In the genomic region with DNA sequence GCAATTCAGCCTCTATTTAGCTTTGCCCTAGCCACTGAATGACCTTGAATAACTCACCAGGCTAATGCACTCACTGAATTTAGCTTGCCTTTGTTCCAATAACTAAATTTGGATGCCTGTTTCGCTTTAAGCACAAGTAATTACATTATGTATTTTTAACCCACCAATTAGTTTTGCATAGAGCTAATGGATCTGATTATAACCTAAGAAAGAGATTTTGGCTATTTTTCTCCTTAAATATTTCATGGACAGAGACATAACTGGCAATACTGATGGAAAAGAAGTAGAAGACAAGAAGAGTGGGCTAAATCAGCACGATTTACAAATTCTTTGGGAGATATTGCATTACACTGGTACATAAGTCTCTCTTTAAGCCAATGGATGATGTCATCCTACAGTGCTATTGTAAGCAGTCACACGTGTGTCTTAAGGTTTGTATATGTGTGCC, we compare ENCODE assay signal across 18 cellular contexts.
A peak's percentile ranks its signal among the peaks of the same experiment; 100 is the strongest.
DNase-seq lines count a peak whose midpoint lies in the region; ATAC-seq and TF ChIP-seq lines count a peak whose summit lies in the region.
"Had no signal": no experiment of that assay in that cellular context is flagged by ENCODE, and none has a peak within 500 bp of the region (broad histone marks: within the 10 kb centered on the region; RNA-seq: fewer than 3 reads in every experiment).

No MANE protein-coding gene starts in this region.

- H3K9me2 ChIP-seq in SK-N-SH, result no peaks in the 10 kb centered on the region

- no peaks in the 10 kb centered on the region for H3K9me3 Mint-ChIP-seq in naive thymus-derived CD8-positive, alpha-beta T cell
- H3K9me3 Mint-ChIP-seq: activated T-helper 17 cell treated with anti-CD3 and anti-CD28 coated beads, Interleukin-2, amount 50 U/mL, for 72 hours; T-helper 1 cell treated with Interleukin-12 subunit alpha and Interleukin-12 subunit beta and Interleukin-4 antibody, amounts not matched to agents 30 μg/mL and 1 μg/mL, for 36 hours had no signal

- peaks cover 0 to 4% (median 0%) of the 10 kb centered on the region in 3 donors for H3K36me3 Mint-ChIP-seq in naive thymus-derived CD8-positive, alpha-beta T cell

- peak overlapping the region; percentile 41; the same call in 1 of the 2 replicates for H3K9ac ChIP-seq in SK-N-SH

- H3K4me3 Mint-ChIP-seq in naive thymus-derived CD8-positive, alpha-beta T cell, result no peak overlapping the region
- H3K4me3 Mint-ChIP-seq: activated T-helper 17 cell treated with anti-CD3 and anti-CD28 coated beads, Interleukin-2, amount 50 U/mL, for 72 hours; T-helper 1 cell treated with Interleukin-12 subunit alpha and Interleukin-12 subunit beta and Interleukin-4 antibody, amounts not matched to agents 30 μg/mL and 1 μg/mL, for 36 hours had no signal

- H3F3A ChIP-seq in SK-N-SH (replicated peaks; ENCODE audit: insufficient read depth), result peaks cover 54% of the 10 kb centered on the region

- peaks cover 0 to 4% (median 0%) of the 10 kb centered on the region in 5 donors for H3K27me3 Mint-ChIP-seq in naive thymus-derived CD8-positive, alpha-beta T cell

- H3K27ac ChIP-seq in left ventricle myocardium inferior (replicated peaks) (peak overlapping the region; percentile 77), SK-N-SH (ENCODE audit: low read depth in 2 of 2, low read length in 1 of 2) (peak overlapping the region; percentile 94 to 98), epithelial cell of prostate (peak overlapping the region; percentile 91)
- H3K27ac ChIP-seq: neutrophil, RWPE1, testis had no signal

- H3K4me1 Mint-ChIP-seq in naive thymus-derived CD8-positive, alpha-beta T cell, result no peaks in the 10 kb centered on the region
- H3K4me1 Mint-ChIP-seq: activated T-helper 17 cell treated with anti-CD3 and anti-CD28 coated beads, Interleukin-2, amount 50 U/mL, for 72 hours had no signal

- POLR2A ChIA-PET in SK-N-SH (lab: Yijun Ruan, JAX), result no interaction called here
- POLR2A ChIA-PET in naive thymus-derived CD8-positive, alpha-beta T cell (lab: Charles Lee), result no interaction called here

- CTCF ChIA-PET in SK-N-SH (lab: Yijun Ruan, JAX), result interaction anchor here (0.9 to 1.4 kb wide), 2 partner anchors 14 to 32 kb away, joined by 3 to 4 read pairs; no protein-coding TSS in a partner anchor

- H3K4me3 ChIP-seq in left ventricle myocardium inferior, result no peak overlapping the region
- peak overlapping the region in 1 of 2 experiments; percentile 3; a peak in 2 of 4 replicates for H3K4me3 ChIP-seq in SK-N-SH (ENCODE audit: low read depth in 2 of 2, low read length in 1 of 2)
- H3K4me3 ChIP-seq: testis had no signal

- H3K4me1 ChIP-seq in left ventricle myocardium inferior (peaks cover 25% of the 10 kb centered on the region), SK-N-SH (ENCODE audit: control insufficient read depth in 1 of 2, insufficient read depth in 2 of 2, low read depth in 1 of 2, low read length in 1 of 2) (peaks cover 26 to 37% of the 10 kb centered on the region in 2 experiments; a peak in 3 of 4 replicates)
- H3K4me1 ChIP-seq: testis had no signal

- no peak for ATAC-seq in left cardiac atrium
- ATAC-seq in naive thymus-derived CD8-positive, alpha-beta T cell, result no peak
- no peak for ATAC-seq in GM21390 (IDR thresholded peaks at IDR 0.05; ENCODE audit: unreplicated experiment)
- ATAC-seq: activated CD4-positive, CD25-positive, alpha-beta regulatory T cell treated with anti-CD3 and anti-CD28 coated beads, Interleukin-2, amount 50 U/mL, for 24 hours; activated T-helper 17 cell treated with anti-CD3 and anti-CD28 coated beads, Interleukin-2, amount 50 U/mL, for 72 hours had no signal

- intact Hi-C loops in left ventricle myocardium inferior (cut with micrococcal nuclease) (no loop called here), left cardiac atrium (cut with DNase I) (loop anchor here in 1 of 2 donors (5.0 kb wide), 1 partner anchor 42 kb away; no protein-coding TSS in a partner anchor)

- H3K79me2 ChIP-seq in SK-N-SH (ENCODE audit: insufficient read depth), result no peaks in the 10 kb centered on the region; the same call in 1 of the 2 replicates

- TF ChIP-seq RAD21 in SK-N-SH (IDR thresholded peaks at IDR 0.05; ENCODE audit: low read length), result peak; percentile 13

- TF ChIP-seq CTCF in left ventricle myocardium inferior (IDR thresholded peaks at IDR 0.05; ENCODE audit: borderline replicate concordance) (no peak), SK-N-SH (IDR thresholded peaks at IDR 0.05) (no peak), GM13976 (IDR thresholded peaks at IDR 0.05; ENCODE audit: borderline replicate concordance, control extremely low read depth, extremely low read depth, insufficient read depth, missing control alignments) (no peak)

- H3K36me3 ChIP-seq in left ventricle myocardium inferior (no peaks in the 10 kb centered on the region), SK-N-SH (replicated peaks in 1 of 2; ENCODE audit: control insufficient read depth in 1 of 2, insufficient read depth in 2 of 2, low read length in 1 of 2) (no peaks in the 10 kb centered on the region)
- H3K36me3 ChIP-seq: neutrophil had no signal

- peak in 1 of 2 experiments; percentile 90; a peak in 3 of 4 replicates for TF ChIP-seq EP300 in SK-N-SH (IDR thresholded peaks at IDR 0.05; ENCODE audit: borderline replicate concordance in 1 of 2, low read depth in 1 of 2, low read length in 1 of 2)

- H3K9me3 ChIP-seq in left ventricle myocardium inferior (replicated peaks), result no peaks in the 10 kb centered on the region
- no peaks in the 10 kb centered on the region for H3K9me3 ChIP-seq in SK-N-SH
- H3K9me3 ChIP-seq: neutrophil, testis had no signal

- H4K20me1 ChIP-seq in SK-N-SH (ENCODE audit: insufficient read depth), result no peaks in the 10 kb centered on the region

- in situ Hi-C loops in GM13976 (cut with MboI; ENCODE audit: low sequenced_read_pairs, unreplicated experiment), result no loop called here

- peak overlapping the region; percentile 61 for H3K4me2 ChIP-seq in SK-N-SH

- H3K27me3 ChIP-seq in left ventricle myocardium inferior (ENCODE audit: low read depth) (no peaks in the 10 kb centered on the region), SK-N-SH (ENCODE audit: insufficient read depth) (no peaks in the 10 kb centered on the region)
- H3K27me3 ChIP-seq: neutrophil, testis had no signal

- no peak for DNase-seq in left ventricle myocardium inferior
- DNase-seq in left cardiac atrium, result no peak
- DNase-seq in SK-N-SH, result no peak
- DNase-seq in epithelial cell of prostate (ENCODE audit: low read depth, low spot score), result no peak
- peak; percentile 65 for DNase-seq in superior temporal gyrus (ENCODE audit: extremely low spot score)
- no peak for DNase-seq in naive thymus-derived CD8-positive, alpha-beta T cell
- no peak for DNase-seq in GM13976 (ENCODE audit: low spot score)
- DNase-seq: H7, kidney glomerular epithelial cell, NCI-H1930, NCI-H774, testis had no signal

- 6% methylated on average over 3 of the region's 3 CpGs for WGBS in SK-N-SH (ENCODE audit: low lambda C conversion rate)

- H2AFZ ChIP-seq in SK-N-SH (ENCODE audit: low read depth), result peak overlapping the region; percentile 56; the same call in 1 of the 2 replicates

- no peak overlapping the region for H3K27ac Mint-ChIP-seq in naive thymus-derived CD8-positive, alpha-beta T cell
- H3K27ac Mint-ChIP-seq: activated T-helper 17 cell treated with anti-CD3 and anti-CD28 coated beads, Interleukin-2, amount 50 U/mL, for 72 hours; T-helper 1 cell treated with Interleukin-12 subunit alpha and Interleukin-12 subunit beta and Interleukin-4 antibody, amounts not matched to agents 30 μg/mL and 1 μg/mL, for 36 hours had no signal

TF ChIP-seq in SK-N-SH, 30 proteins besides CTCF, POLR2A, EP300 and RAD21:
- TF ChIP-seq FOXM1 (IDR thresholded peaks at IDR 0.05; ENCODE audit: low read depth) (0 out of 2 replicates have a peak, but pooled peaks have one; percentile 36), SMC3 (IDR thresholded peaks at IDR 0.05; ENCODE audit: low read depth, low read length) (no peak), ELF1 (IDR thresholded peaks at IDR 0.05) (no peak), TCF12 (IDR thresholded peaks at IDR 0.05) (peak; percentile 20; the same call in 1 of the 2 replicates), RCOR1 (IDR thresholded peaks at IDR 0.05; ENCODE audit: low read length) (peak; percentile 66; the same call in 1 of the 2 replicates), FOSL2 (IDR thresholded peaks at IDR 0.05; ENCODE audit: borderline replicate concordance, low read depth) (peak; percentile 30; the same call in 1 of the 2 replicates), MXI1 (IDR thresholded peaks at IDR 0.05; ENCODE audit: low read depth, low read length) (0 out of 2 replicates have a peak, but pooled peaks have one; percentile 8), TEAD4 (IDR thresholded peaks at IDR 0.05; ENCODE audit: borderline replicate concordance, insufficient read depth) (0 out of 2 replicates have a peak, but pooled peaks have one; percentile 46), CHD2 (IDR thresholded peaks at IDR 0.05; ENCODE audit: low read length, partially characterized antibody) (peak; percentile 62), GATA2 (CRISPR knock-in tag; IDR thresholded peaks at IDR 0.05) (0 out of 2 replicates have a peak, but pooled peaks have one; percentile 26), RXRA (IDR thresholded peaks at IDR 0.05; ENCODE audit: borderline replicate concordance, low read depth) (no peak)
- TF ChIP-seq, protein P1, sequence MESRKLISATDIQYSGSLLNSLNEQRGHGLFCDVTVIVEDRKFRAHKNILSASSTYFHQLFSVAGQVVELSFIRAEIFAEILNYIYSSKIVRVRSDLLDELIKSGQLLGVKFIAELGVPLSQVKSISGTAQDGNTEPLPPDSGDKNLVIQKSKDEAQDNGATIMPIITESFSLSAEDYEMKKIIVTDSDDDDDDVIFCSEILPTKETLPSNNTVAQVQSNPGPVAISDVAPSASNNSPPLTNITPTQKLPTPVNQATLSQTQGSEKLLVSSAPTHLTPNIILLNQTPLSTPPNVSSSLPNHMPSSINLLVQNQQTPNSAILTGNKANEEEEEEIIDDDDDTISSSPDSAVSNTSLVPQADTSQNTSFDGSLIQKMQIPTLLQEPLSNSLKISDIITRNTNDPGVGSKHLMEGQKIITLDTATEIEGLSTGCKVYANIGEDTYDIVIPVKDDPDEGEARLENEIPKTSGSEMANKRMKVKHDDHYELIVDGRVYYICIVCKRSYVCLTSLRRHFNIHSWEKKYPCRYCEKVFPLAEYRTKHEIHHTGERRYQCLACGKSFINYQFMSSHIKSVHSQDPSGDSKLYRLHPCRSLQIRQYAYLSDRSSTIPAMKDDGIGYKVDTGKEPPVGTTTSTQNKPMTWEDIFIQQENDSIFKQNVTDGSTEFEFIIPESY (IDR thresholded peaks at IDR 0.05; ENCODE audit: borderline replicate concordance, low read depth), result no peak
